Comparison of ENCODE assay signal across 9 cellular contexts in genomic region chr6:36897629-36898028, GRCh38. TPM values are rescaled to one million over a fixed set of nuclear protein-coding genes. Genes with fewer than 3 reads are reported as not detected.
DNase-seq lines count a peak whose midpoint lies in the region; ATAC-seq, FAIRE-seq and TF ChIP-seq lines count a peak whose summit lies in the region.
"Had no signal": no experiment of that assay in that cellular context is flagged by ENCODE, and none has a peak within 500 bp of the region (broad histone marks: within the 10 kb centered on the region; RNA-seq: fewer than 3 reads in every experiment).

No MANE protein-coding gene starts in this region.

- DNase-seq in H7 (peak; percentile 63), OCI-M1 (lab: John Stamatoyannopoulos, UW) (peak; percentile 24), endodermal cell (peak; percentile 69), pancreas (no peak), natural killer cell (no peak)

- WGBS in endodermal cell (ENCODE audit: insufficient coverage in 1 of 2, insufficient read length in 1 of 2), 2 experiments: 75 to 85% methylated on average over 4 to 5 of the region's 6 CpGs
- WGBS in pancreas, 2 donors: 84 to 86% methylated on average over 6 of the region's 6 CpGs

- H3K9ac ChIP-seq in endodermal cell (ENCODE audit: extremely low read depth, low read length, poor library complexity, severe bottlenecking): no peak overlapping the region

- FAIRE-seq in pancreas (lab: Jason Lieb, UNC): no peak

- no peaks in the 10 kb centered on the region for H3K27me3 ChIP-seq in H7 (ENCODE audit: control insufficient read depth, insufficient read depth, low read length)
- no peaks in the 10 kb centered on the region for H3K27me3 ChIP-seq in endodermal cell (ENCODE audit: control insufficient read depth, insufficient read depth, low read length, poor library complexity, severe bottlenecking)
- H3K27me3 ChIP-seq in pancreas: no peaks in the 10 kb centered on the region

- intact Hi-C loops in pancreas (cut with DNase I): no loop called here
- intact Hi-C loops in natural killer cell (cut with micrococcal nuclease): no loop called here

- TF ChIP-seq CTCF in endodermal cell (conservative IDR thresholded peaks at IDR 0.05): peak; percentile 66
- no peak for TF ChIP-seq CTCF in pancreas (IDR thresholded peaks at IDR 0.05)
- no peak for TF ChIP-seq CTCF in natural killer cell (IDR thresholded peaks at IDR 0.05)

- H3K36me3 Mint-ChIP-seq in endodermal cell (ENCODE audit: low read depth) (peaks cover 6% of the 10 kb centered on the region), natural killer cell (no peaks in the 10 kb centered on the region)

- H3K4me1 Mint-ChIP-seq in endodermal cell (no peaks in the 10 kb centered on the region), natural killer cell (peaks cover 5% of the 10 kb centered on the region in 2 donors)

- H3K27ac Mint-ChIP-seq in endodermal cell: no peak overlapping the region
- no peak overlapping the region for H3K27ac Mint-ChIP-seq in natural killer cell
- H3K27ac Mint-ChIP-seq: activated naive CD8-positive, alpha-beta T cell had no signal

- H3K9me3 Mint-ChIP-seq in endodermal cell: no peaks in the 10 kb centered on the region
- H3K9me3 Mint-ChIP-seq in natural killer cell: no peaks in the 10 kb centered on the region

- H3K4me3 ChIP-seq in H7 (ENCODE audit: insufficient read depth, low read depth, low read length): no peak overlapping the region
- no peak overlapping the region for H3K4me3 ChIP-seq in endodermal cell (ENCODE audit: low read length)
- H3K4me3 ChIP-seq in pancreas: no peak overlapping the region

- ATAC-seq in pancreas: peak in 3 of 4 donors; percentile 52 to 64 (median 57)
- ATAC-seq in natural killer cell: no peak
- no peak for ATAC-seq in HG02642 (IDR thresholded peaks at IDR 0.05; ENCODE audit: poor library complexity, unreplicated experiment)
- ATAC-seq in HG02938 (IDR thresholded peaks at IDR 0.05; ENCODE audit: unreplicated experiment): no peak

- H3K36me3 ChIP-seq in H7 (replicated peaks; ENCODE audit: control insufficient read depth, insufficient read depth, low read length) (no peaks in the 10 kb centered on the region), endodermal cell (ENCODE audit: control insufficient read depth, insufficient read depth, low read length) (peaks cover 3% of the 10 kb centered on the region), pancreas (peaks cover 0 to 38% (median 11%) of the 10 kb centered on the region in 3 donors)

- H3K9me3 ChIP-seq in endodermal cell (ENCODE audit: control insufficient read depth, low read length): no peaks in the 10 kb centered on the region
- H3K9me3 ChIP-seq in pancreas: no peaks in the 10 kb centered on the region

- H3K4me1 ChIP-seq in endodermal cell (ENCODE audit: control insufficient read depth, insufficient read depth, low read length) (no peaks in the 10 kb centered on the region), pancreas (no peaks in the 10 kb centered on the region)

- no peaks in the 10 kb centered on the region for H3K27me3 Mint-ChIP-seq in endodermal cell (ENCODE audit: insufficient read depth)
- no peaks in the 10 kb centered on the region for H3K27me3 Mint-ChIP-seq in natural killer cell (ENCODE audit: low read depth in 2 of 2)
- H3K27me3 Mint-ChIP-seq: activated naive CD8-positive, alpha-beta T cell had no signal

- no peak overlapping the region for H3K27ac ChIP-seq in endodermal cell (ENCODE audit: low read depth, low read length)
- no peak overlapping the region for H3K27ac ChIP-seq in pancreas

- H3K4me3 Mint-ChIP-seq in endodermal cell (no peak overlapping the region), natural killer cell (no peak overlapping the region)
- H3K4me3 Mint-ChIP-seq: activated naive CD8-positive, alpha-beta T cell had no signal

RNA-seq across cellular contexts. Expression of gene C6orf89, which starts 11.9 kb away (rescaled TPM):
- total RNA-seq in H7 (2014; rRNA removed; shearing (Covaris generic)): 15.6 and 19.9 TPM in 2 replicates
- total RNA-seq in endodermal cell (10 to 100 TPM; 13.9 to 16.8 TPM), pancreas (10 to 100 TPM; 26.0 to 39.2 (median 31.9) TPM), natural killer cell (10 to 100 TPM; 34.3 to 47.0 (median 46.3) TPM)
- 22.7 TPM for polyA plus RNA-seq in endodermal cell (2013, experiment 1 of 2)
- 19.5 TPM for polyA plus RNA-seq in endodermal cell (2013, experiment 2 of 2)
- 10 to 100 TPM; 11.6 to 15.9 TPM for polyA plus RNA-seq in pancreas

RNA-seq across cellular contexts. Expression of gene PPIL1, which starts 23.0 kb away (rescaled TPM):
- total RNA-seq in H7 (2014; rRNA removed; shearing (Covaris generic)): 86.0 and 91.1 TPM in 2 replicates
- total RNA-seq in endodermal cell (10 to 100 TPM; 36.7 to 53.3 TPM), pancreas (10 to 100 TPM in 3 of 6 donors, 1 to 10 TPM in 3; 5.1 to 13.1 (median 8.5) TPM), natural killer cell (1 to 10 TPM; 2.6 to 5.2 (median 5.1) TPM)
- polyA plus RNA-seq in endodermal cell (2013, experiment 1 of 2): 68.5 TPM
- polyA plus RNA-seq in endodermal cell (2013, experiment 2 of 2): 66.8 TPM
- 1 to 10 TPM; 7.7 to 9.7 TPM for polyA plus RNA-seq in pancreas

RNA-seq across cellular contexts. Expression of gene PI16, which starts 56.9 kb away (rescaled TPM):
- total RNA-seq in H7 (2014; rRNA removed; shearing (Covaris generic)): not detected in 2 replicates
- total RNA-seq in endodermal cell (not detected), pancreas (1 to 10 TPM in 2 of 6 donors, under 1 TPM in 4; 0.23 to 6.9 (median 0.72) TPM), natural killer cell (1 to 10 TPM in 2 of 3 donors, under 1 TPM in 1; 0.33 to 1.8 (median 1.1) TPM)
- polyA plus RNA-seq in endodermal cell (2013, experiment 1 of 2): not detected
- not detected for polyA plus RNA-seq in endodermal cell (2013, experiment 2 of 2)
- polyA plus RNA-seq in pancreas: 1 to 10 TPM; 3.0 to 7.3 TPM
- total RNA-seq: renal cortical epithelial cell had no signal

RNA-seq across cellular contexts. Expression of gene CPNE5, which starts 58.4 kb away (rescaled TPM):
- 0.04 and 0.42 TPM in 2 replicates for total RNA-seq in H7 (2014; rRNA removed; shearing (Covaris generic))
- total RNA-seq in endodermal cell (under 1 TPM; 0.26 to 0.42 TPM), pancreas (1 to 10 TPM in 1 of 6 donors, under 1 TPM in 5; 0.19 to 1.5 (median 0.34) TPM), natural killer cell (1 to 10 TPM; 1.2 to 8.5 (median 2.0) TPM)
- 1.4 TPM for polyA plus RNA-seq in endodermal cell (2013, experiment 1 of 2)
- 1.6 TPM for polyA plus RNA-seq in endodermal cell (2013, experiment 2 of 2)
- 1 to 10 TPM in 1 of 2 donors, under 1 TPM in 1; 0.80 to 1.2 TPM for polyA plus RNA-seq in pancreas

Comparison
In these comparisons a context has a peak if more than half of its experiments do, and no peak if none do; other contexts are left out.
1. DNase-seq: peak in H7 (single experiment), OCI-M1 (single experiment) and endodermal cell (single experiment); none in pancreas (0 of 6) and natural killer cell (single experiment).
2. ATAC-seq: peak in pancreas (3 of 4); none in natural killer cell (0 of 3), HG02642 (single experiment) and HG02938 (single experiment).